1 cellular context compared by ENCODE assay signal in genomic region chr3:160697628-160698382, GRCh38.
TF ChIP-seq lines count a peak whose summit lies in the region.

No MANE protein-coding gene starts in this region.

TF ChIP-seq in WTC11, 78 proteins besides CTCF, POLR2A, EP300 and RAD21 (continued from another document):
- TF ChIP-seq ARID4B (CRISPR knock-in tag; IDR thresholded peaks at IDR 0.05; ENCODE audit: borderline replicate concordance) = no peak
- no peak for TF ChIP-seq HMGXB4 (CRISPR knock-in tag; IDR thresholded peaks at IDR 0.05)
- no peak for TF ChIP-seq GRHL2 (CRISPR knock-in tag; IDR thresholded peaks at IDR 0.05; ENCODE audit: insufficient replicate concordance, severe bottlenecking)
